ENCODE assay signal across 18 cellular contexts in the genomic region with DNA sequence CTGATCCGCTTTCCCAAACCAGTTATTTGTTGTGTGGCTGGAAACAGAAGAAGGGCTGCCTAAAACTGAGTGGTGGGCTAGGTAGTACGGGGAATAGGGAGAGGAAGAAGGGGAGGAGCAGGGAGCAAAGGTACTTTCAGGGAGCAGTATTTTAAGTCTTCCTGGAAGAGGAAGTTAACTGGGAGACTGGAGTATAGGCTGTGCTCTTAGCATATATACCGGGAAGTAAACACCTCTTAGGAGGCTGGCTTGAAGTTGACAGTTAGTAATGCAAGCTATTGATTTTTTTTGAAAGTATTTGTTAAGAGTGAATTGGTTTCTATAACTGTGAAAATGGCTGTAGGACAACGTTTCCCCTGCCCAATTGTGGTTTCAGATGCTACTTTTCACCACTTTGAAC. TPM values are rescaled to one million over a fixed set of nuclear protein-coding genes. Genes with fewer than 3 reads are reported as not detected.
DNase-seq lines count a peak whose midpoint lies in the region; ATAC-seq, FAIRE-seq and TF ChIP-seq lines count a peak whose summit lies in the region.
"Had no signal": no experiment of that assay in that cellular context is flagged by ENCODE, and none has a peak within 500 bp of the region (broad histone marks: within the 10 kb centered on the region; RNA-seq: fewer than 3 reads in every experiment).

No MANE protein-coding gene starts in this region.

- TF ChIP-seq RAD21 in K562 (CRISPR knock-in tag; conservative IDR thresholded peaks at IDR 0.05 in 1 of 2, IDR thresholded peaks at IDR 0.05 in 1 of 2), result no peak

- H3K9ac ChIP-seq in HUES64 (ENCODE audit: low read depth, low read length) (no peak overlapping the region), K562 (ENCODE audit: insufficient read depth in 1 of 2, low read depth in 2 of 2, low read length in 2 of 2) (no peak overlapping the region), mucosa of stomach (ENCODE audit: low read length) (peak overlapping the region; percentile 3)

- H3K27me3 Mint-ChIP-seq in type B pancreatic cell, result no peaks in the 10 kb centered on the region
- H3K27me3 Mint-ChIP-seq: B cell had no signal

- POLR2A ChIA-PET in K562 (lab: Yijun Ruan, JAX), result interaction anchor here (0.7 to 1.5 kb wide), 3 partner anchors 9 to 97 kb away, joined by 3 to 4 read pairs (median 4); a partner anchor contains a TSS

- H3K4me3 ChIP-seq in HUES64 (ENCODE audit: low read length), result no peak overlapping the region
- H3K4me3 ChIP-seq in K562, result no peak overlapping the region
- no peak overlapping the region for H3K4me3 ChIP-seq in mucosa of stomach (ENCODE audit: low read length)
- H3K4me3 ChIP-seq: A549 had no signal

- H3K36me3 ChIP-seq in HUES64 (ENCODE audit: insufficient read depth, low read length) (0 out of 2 replicates have a peak, but pooled peaks cover 5% of the 10 kb centered on the region), K562 (ENCODE audit: control insufficient read depth, insufficient read depth, low read length) (peaks cover 22% of the 10 kb centered on the region; the same call in 2 of the 3 replicates), mucosa of stomach (ENCODE audit: control insufficient read depth, insufficient read depth, low read length) (no peaks in the 10 kb centered on the region)

- TF ChIP-seq CTCF in K562 (IDR thresholded peaks at IDR 0.05 in 2 of 3, conservative IDR thresholded peaks at IDR 0.05 in 1 of 3; ENCODE audit: insufficient read depth in 2 of 3, low read depth in 1 of 3, low read length in 3 of 3) (no peak), type B pancreatic cell (conservative IDR thresholded peaks at IDR 0.05) (no peak)

- BruUV-seq in K562 (replicated peaks; lab: Mats Ljungman, UMichigan), result no TSS peak

- no peak for TF ChIP-seq POLR2A in K562 (conservative IDR thresholded peaks at IDR 0.05)

- no peak overlapping the region for H2AFZ ChIP-seq in K562 (ENCODE audit: low read depth, low read length)

- H3K4me1 Mint-ChIP-seq in type B pancreatic cell (ENCODE audit: unreplicated experiment), result peaks cover 22% of the 10 kb centered on the region

- 87% methylated on average over 4 of the region's 4 CpGs for WGBS in HUES64
- WGBS in K562 (ENCODE audit: insufficient coverage, low coverage, missing lambda C conversion rate), result 43% methylated on average over 4 of the region's 4 CpGs

- peak overlapping the region; percentile 19 for H3K27ac Mint-ChIP-seq in type B pancreatic cell
- H3K27ac Mint-ChIP-seq: B cell had no signal

- intact Hi-C loops in K562 (cut with micrococcal nuclease), result no loop called here

- no peak for DNase-seq in K562 (ENCODE audit: extremely low read depth in 1 of 4, low spot score in 3 of 4)
- DNase-seq in type B pancreatic cell (ENCODE audit: extremely low spot score, unreplicated experiment), result no peak
- no peak for DNase-seq in HT-29 (ENCODE audit: low spot score)
- DNase-seq: DMS79 treated with DMSO at 0.1 percent for 48 hours, Karpas-422, NCI-H1417 treated with DMSO at 0.1 percent for 48 hours, NCI-H187, NCI-H446 treated with DMSO at 0.1 percent for 48 hours, NCI-H526 treated with DMSO at 0.1 percent for 48 hours, PC-3, SHP77 had no signal

- H3K9me3 Mint-ChIP-seq in type B pancreatic cell, result peaks cover 9% of the 10 kb centered on the region

- in situ Hi-C loops in K562 (cut with MboI), result no loop called here

- TF ChIP-seq EP300 in K562 (IDR thresholded peaks at IDR 0.05; ENCODE audit: low read length), result no peak

- no peak for FAIRE-seq in K562 (lab: Jason Lieb, UNC)
- FAIRE-seq: A549, GM12891 had no signal

- peaks cover 14% of the 10 kb centered on the region for H3K36me3 Mint-ChIP-seq in type B pancreatic cell

- CTCF ChIA-PET in K562 (lab: Yijun Ruan, JAX; ENCODE audit: low intra/inter-chr PET ratio), result no interaction called here

- H3K4me1 ChIP-seq in HUES64 (ENCODE audit: insufficient read depth, low read length) (peaks cover 29% of the 10 kb centered on the region), K562 (replicated peaks in 1 of 2; ENCODE audit: control insufficient read depth in 2 of 2, insufficient read depth in 2 of 2, low read length in 2 of 2) (peaks cover 3 to 15% of the 10 kb centered on the region in 2 experiments; a peak in 3 of 5 replicates), mucosa of stomach (ENCODE audit: control insufficient read depth, insufficient read depth, low read length) (peaks cover 33% of the 10 kb centered on the region)
- H3K4me1 ChIP-seq: A549 had no signal

- 0 out of 2 replicates have a peak overlapping the region, but pooled peaks have one; percentile 3 for H3K27ac ChIP-seq in HUES64 (ENCODE audit: low read depth, low read length)
- peak overlapping the region; percentile 21; the same call in 1 of the 3 replicates for H3K27ac ChIP-seq in K562 (ENCODE audit: extremely low read depth, low read depth, low read length)
- H3K27ac ChIP-seq: A549 had no signal

- H3K9me3 ChIP-seq in HUES64 (ENCODE audit: insufficient read depth, low read depth, low read length) (no peaks in the 10 kb centered on the region), K562 (replicated peaks; ENCODE audit: control insufficient read depth, insufficient read depth, low read depth, low read length) (no peaks in the 10 kb centered on the region), mucosa of stomach (ENCODE audit: control insufficient read depth, low read length) (no peaks in the 10 kb centered on the region)
- H3K9me3 ChIP-seq: A549 had no signal

- H3K4me3 Mint-ChIP-seq in type B pancreatic cell, result no peak overlapping the region
- H3K4me3 Mint-ChIP-seq: B cell had no signal

- peaks cover 14% of the 10 kb centered on the region; the same call in 1 of the 2 replicates for H4K20me1 ChIP-seq in K562 (replicated peaks; ENCODE audit: control insufficient read depth, insufficient read depth, low read length)

- no peaks in the 10 kb centered on the region for H3K27me3 ChIP-seq in HUES64 (ENCODE audit: insufficient read depth, low read length)
- H3K27me3 ChIP-seq in K562 (ENCODE audit: control insufficient read depth in 2 of 2, insufficient read depth in 2 of 2, low read length in 2 of 2), result no peaks in the 10 kb centered on the region
- H3K27me3 ChIP-seq in mucosa of stomach (ENCODE audit: control insufficient read depth, insufficient read depth, low read length), result no peaks in the 10 kb centered on the region

- ATAC-seq in K562, result peak; percentile 22
- no peak for ATAC-seq in HG03139 (IDR thresholded peaks at IDR 0.05; ENCODE audit: unreplicated experiment)
- ATAC-seq in GM19467 (IDR thresholded peaks at IDR 0.05; ENCODE audit: unreplicated experiment), result no peak
- ATAC-seq: A549 had no signal

- no peaks in the 10 kb centered on the region for H3K9me1 ChIP-seq in K562 (ENCODE audit: control insufficient read depth, insufficient read depth, low read length)

- H3K79me2 ChIP-seq in K562 (ENCODE audit: control insufficient read depth, insufficient read depth, low read length), result peaks cover 95% of the 10 kb centered on the region

- no peak overlapping the region for H3K4me2 ChIP-seq in K562 (ENCODE audit: insufficient read depth, low read length)
- H3K4me2 ChIP-seq: A549 had no signal

TF ChIP-seq in K562, 482 proteins besides CTCF, POLR2A, EP300 and RAD21 (continues in another document):
- TF ChIP-seq BMI1 (IDR thresholded peaks at IDR 0.05; ENCODE audit: low read length), result no peak
- TF ChIP-seq, protein P1, sequence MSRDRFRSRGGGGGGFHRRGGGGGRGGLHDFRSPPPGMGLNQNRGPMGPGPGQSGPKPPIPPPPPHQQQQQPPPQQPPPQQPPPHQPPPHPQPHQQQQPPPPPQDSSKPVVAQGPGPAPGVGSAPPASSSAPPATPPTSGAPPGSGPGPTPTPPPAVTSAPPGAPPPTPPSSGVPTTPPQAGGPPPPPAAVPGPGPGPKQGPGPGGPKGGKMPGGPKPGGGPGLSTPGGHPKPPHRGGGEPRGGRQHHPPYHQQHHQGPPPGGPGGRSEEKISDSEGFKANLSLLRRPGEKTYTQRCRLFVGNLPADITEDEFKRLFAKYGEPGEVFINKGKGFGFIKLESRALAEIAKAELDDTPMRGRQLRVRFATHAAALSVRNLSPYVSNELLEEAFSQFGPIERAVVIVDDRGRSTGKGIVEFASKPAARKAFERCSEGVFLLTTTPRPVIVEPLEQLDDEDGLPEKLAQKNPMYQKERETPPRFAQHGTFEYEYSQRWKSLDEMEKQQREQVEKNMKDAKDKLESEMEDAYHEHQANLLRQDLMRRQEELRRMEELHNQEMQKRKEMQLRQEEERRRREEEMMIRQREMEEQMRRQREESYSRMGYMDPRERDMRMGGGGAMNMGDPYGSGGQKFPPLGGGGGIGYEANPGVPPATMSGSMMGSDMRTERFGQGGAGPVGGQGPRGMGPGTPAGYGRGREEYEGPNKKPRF (IDR thresholded peaks at IDR 0.05; ENCODE audit: low read depth, low read length), result no peak

RNA-seq across cellular contexts. Expression of a gene that starts 38.5 kb away (rescaled TPM):
- 61.4 TPM for polyA plus RNA-seq in HUES64 (2013, experiment 1 of 2)
- 57.2 TPM for polyA plus RNA-seq in HUES64 (2013, experiment 2 of 2)
- 52.8 and 60.6 TPM in 2 replicates for total RNA-seq in K562 (2011; cell fraction: chromatin; rRNA removed; ENCODE audit: low replicate concordance)
- 42.2 and 49.3 TPM in 2 replicates for total RNA-seq in K562 (2011; cell fraction: nucleolus; rRNA removed)
- total RNA-seq in K562 (2011; cell fraction: nucleoplasm; rRNA removed), result 54.6 and 75.2 TPM in 2 replicates
- total RNA-seq in K562 (2014; rRNA removed), result 145 and 159 TPM in 2 replicates
- 59.0 and 78.5 TPM in 2 replicates for total RNA-seq in K562 (2014; rRNA removed; fragmentation: Illumina TruSeq; extraction: Trizol)
- total RNA-seq in K562 (2015; rRNA removed; fragmentation: Illumina TruSeq; extraction: Trizol), result 71.6 and 73.9 TPM in 2 replicates
- total RNA-seq in K562 (2021), result 95.9 and 98.2 TPM in 2 replicates
- polyA plus RNA-seq in K562 (2011; rRNA removed), result 90.5 and 103 TPM in 2 replicates
- 121 and 167 TPM in 2 replicates for polyA plus RNA-seq in K562 (2011; cell fraction: cytosol; rRNA removed)
- 54.4 and 62.7 TPM in 2 replicates for polyA plus RNA-seq in K562 (2011; cell fraction: nucleus; rRNA removed)
- polyA plus RNA-seq in K562 (2012), result 49.6 and 96.6 TPM in 2 replicates
- polyA plus RNA-seq in K562 (2014; fragmentation: Illumina TruSeq; extraction: Trizol), result 95.8 and 111 TPM in 2 replicates
- 10 to 100 TPM; 84.6 to 86.7 TPM for polyA plus RNA-seq in K562 (2014; fragmentation: Nextera tagmentation; extraction: Ambion mirVana)
- 104 and 122 TPM in 2 replicates for polyA plus RNA-seq in K562 (2014; rRNA removed)
- polyA minus RNA-seq in K562 (2011; rRNA and poly(A)+ RNA removed), result 98.7 and 137 TPM in 2 replicates
- 61.1 and 70.9 TPM in 2 replicates for polyA minus RNA-seq in K562 (2011; cell fraction: cytosol; rRNA and poly(A)+ RNA removed)
- polyA minus RNA-seq in K562 (2011; cell fraction: nucleus; rRNA and poly(A)+ RNA removed), result 28.7 and 32.3 TPM in 2 replicates
- 34.9 and 59.3 TPM in 2 replicates for total RNA-seq in type B pancreatic cell (ENCODE audit: low replicate concordance)
- 194 and 210 TPM in 2 replicates for total RNA-seq in HT-29 (2014; rRNA removed; shearing (Covaris generic))
